Comparison of ENCODE assay signal across 14 cellular contexts in genomic region chr5:21391506-21391905, GRCh38.
DNase-seq lines count a peak whose midpoint lies in the region; ATAC-seq, FAIRE-seq and TF ChIP-seq lines count a peak whose summit lies in the region.
"Had no signal": no experiment of that assay in that cellular context is flagged by ENCODE, and none has a peak within 500 bp of the region (broad histone marks: within the 10 kb centered on the region; RNA-seq: fewer than 3 reads in every experiment).

No MANE protein-coding gene starts in this region.

- H3K27ac Mint-ChIP-seq in neural crest cell (ENCODE audit: unreplicated experiment): no peak overlapping the region
- H3K27ac Mint-ChIP-seq: CD8-positive, alpha-beta T cell had no signal

- no peak for ATAC-seq in left lobe of liver
- ATAC-seq: CD8-positive, alpha-beta T cell had no signal

- H3K9me3 Mint-ChIP-seq in neural crest cell: no peaks in the 10 kb centered on the region
- H3K9me3 Mint-ChIP-seq: CD8-positive, alpha-beta T cell had no signal

- H3K27me3 Mint-ChIP-seq in neural crest cell (ENCODE audit: low read depth): no peaks in the 10 kb centered on the region

- no peaks in the 10 kb centered on the region for H3K36me3 Mint-ChIP-seq in neural crest cell (ENCODE audit: low read depth)
- H3K36me3 Mint-ChIP-seq: CD8-positive, alpha-beta T cell had no signal

- in situ Hi-C loops in astrocyte of the cerebellum (cut with HindIII; ENCODE audit: low sequenced_read_pairs): no loop called here

- peak; percentile 2 for DNase-seq in H54 (ENCODE audit: insufficient read length, low spot score)
- peak; percentile 36 for DNase-seq in NB4 (ENCODE audit: low read depth)
- peak; percentile 4 for DNase-seq in astrocyte of the cerebellum (ENCODE audit: low read depth)
- DNase-seq in neural crest cell (ENCODE audit: low read depth, low spot score): no peak
- no peak for DNase-seq in left lobe of liver (ENCODE audit: low spot score)
- no peak for DNase-seq in activated CD4-positive, alpha-beta T cell treated with anti-CD3 and anti-CD28 coated beads for 1 hour
- DNase-seq in HTR-8/SVneo (ENCODE audit: insufficient read length, low spot score): no peak
- no peak for DNase-seq in effector CD4-positive, alpha-beta T cell
- DNase-seq: activated CD8-positive, alpha-beta memory T cell treated with anti-CD3 and anti-CD28 coated beads for 24 hours; CD8-positive, alpha-beta T cell; cerebellar nuclear complex; Karpas-422; mesenchymal stem cell; thyroid gland had no signal

- no peak for TF ChIP-seq CTCF in NB4 (IDR thresholded peaks at IDR 0.05; ENCODE audit: low read depth, low read length)
- TF ChIP-seq CTCF in astrocyte of the cerebellum (IDR thresholded peaks at IDR 0.05; ENCODE audit: low read depth, low read length, missing control alignments): peak; percentile 20
- peak; percentile 39 for TF ChIP-seq CTCF in neural crest cell (conservative IDR thresholded peaks at IDR 0.05)

- no peak overlapping the region for H3K4me3 Mint-ChIP-seq in neural crest cell
- H3K4me3 Mint-ChIP-seq: CD8-positive, alpha-beta T cell had no signal

- peaks cover 7% of the 10 kb centered on the region for H3K4me1 Mint-ChIP-seq in neural crest cell

- TF ChIP-seq POLR2A in H54 (IDR thresholded peaks at IDR 0.05; ENCODE audit: low read depth, low read length) (no peak), NB4 (IDR thresholded peaks at IDR 0.05; ENCODE audit: extremely low read depth, insufficient read length) (no peak)

- no peak overlapping the region for H3K4me3 ChIP-seq in NB4 (ENCODE audit: low read depth, low read length)
- no peak overlapping the region for H3K4me3 ChIP-seq in astrocyte of the cerebellum (ENCODE audit: low read depth, low read length)
- H3K4me3 ChIP-seq: thyroid gland had no signal

- peak; percentile 67 for FAIRE-seq in H54 (lab: Jason Lieb, UNC)
- FAIRE-seq in HTR-8/SVneo (lab: Jason Lieb, UNC): no peak

Comparison
In these comparisons a context has a peak if more than half of its experiments do, and no peak if none do; other contexts are left out.
1. DNase-seq: peak in H54 (single experiment), NB4 (single experiment) and astrocyte of the cerebellum (single experiment); none in neural crest cell (single experiment), left lobe of liver (single experiment), activated CD4-positive, alpha-beta T cell treated with anti-CD3 and anti-CD28 coated beads for 1 hour (single experiment), HTR-8/SVneo (single experiment) and effector CD4-positive, alpha-beta T cell (single experiment).